ENCODE assay signal across 31 cellular contexts in the genomic region with DNA sequence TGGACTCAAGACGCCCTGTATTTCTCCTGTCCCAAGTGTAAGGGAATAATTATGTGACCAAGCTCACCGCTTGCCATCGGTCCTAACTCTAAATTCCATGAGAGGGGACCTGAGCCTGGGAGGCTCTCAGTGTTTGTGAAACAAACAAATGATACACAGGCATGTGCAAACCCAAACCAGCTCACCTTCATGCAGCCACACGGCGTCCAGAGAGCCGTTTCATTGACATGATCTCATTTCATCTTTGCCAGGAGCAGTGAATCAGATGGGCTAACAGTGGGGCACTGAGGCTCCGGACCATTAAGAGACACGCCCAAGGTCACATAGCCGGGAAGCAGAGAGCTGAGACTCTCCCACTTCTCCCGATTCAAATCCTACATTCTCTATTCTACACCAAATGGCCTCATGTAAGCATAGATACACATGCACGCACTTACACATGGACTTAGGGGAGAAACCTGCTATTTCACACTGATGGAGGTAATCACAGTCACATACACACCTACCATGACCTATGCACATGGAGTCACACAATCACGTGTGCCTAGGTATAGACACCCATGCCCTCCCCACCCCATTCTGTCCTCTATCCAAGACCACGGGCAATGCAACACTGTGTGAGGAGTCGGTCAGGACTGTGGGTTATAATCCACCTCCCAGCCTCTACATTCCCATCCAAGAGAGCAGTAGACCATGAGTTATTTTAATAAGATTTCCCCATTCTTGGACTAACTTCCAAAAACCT. TPM values are rescaled to one million over a fixed set of nuclear protein-coding genes. Genes with fewer than 3 reads are reported as not detected.
DNase-seq lines count a peak whose midpoint lies in the region; FAIRE-seq and TF ChIP-seq lines count a peak whose summit lies in the region.
"Had no signal": no experiment of that assay in that cellular context is flagged by ENCODE, and none has a peak within 500 bp of the region (broad histone marks: within the 10 kb centered on the region; RNA-seq: fewer than 3 reads in every experiment).

No MANE protein-coding gene starts in this region.

- H3K9ac ChIP-seq in neural progenitor cell = no peak overlapping the region
- H3K9ac ChIP-seq: parathyroid adenoma had no signal

- DNase-seq in Calu3 (no peak), mesenteric fat pad (ENCODE audit: low spot score) (peak; percentile 30), activated gamma-delta T cell (lab: John Stamatoyannopoulos, UW) (no peak), H54 (ENCODE audit: insufficient read length, low spot score) (no peak), neural progenitor cell (ENCODE audit: low spot score) (no peak)
- DNase-seq in activated CD4-positive, alpha-beta T cell treated with anti-CD3 and anti-CD28 coated beads, Interleukin-2, amount 50 U/mL, for 48 hours = no peak
- DNase-seq: activated CD4-positive, CD25-positive, alpha-beta regulatory T cell treated with anti-CD3 and anti-CD28 coated beads, Interleukin-2, amount 50 U/mL, for 72 hours; activated CD8-positive, alpha-beta T cell treated with anti-CD3 and anti-CD28 coated beads, Interleukin-2, amount 10 ng/mL, durations not matched to agents 7 days and 5 days; activated naive CD4-positive, alpha-beta T cell; activated T-cell treated with anti-CD3 and anti-CD28 coated beads, Interleukin-2, amount 50 U/mL, for 24 hours; CD4-positive, alpha-beta T cell; cerebellar nuclear complex; DMS79; effector CD8-positive, alpha-beta T cell; gastrocnemius medialis; islet precursor cell; naive thymus-derived CD4-positive, alpha-beta T cell; NCI-H1092 treated with DMSO at 0.1 percent for 48 hours; NCI-H2029; NCI-H345; right lobe of liver; SHP77; stimulated activated CD4-positive, alpha-beta T cell treated with anti-CD3 and anti-CD28 coated beads, Interleukin-15, amount 100 ng/mL, for 24 hours; uterus had no signal

- no peaks in the 10 kb centered on the region for H3K9me3 ChIP-seq in neural progenitor cell (ENCODE audit: low read depth)
- H3K9me3 ChIP-seq: ascending aorta, esophagus muscularis mucosa, gastrocnemius medialis, right lobe of liver, uterus had no signal

- no peaks in the 10 kb centered on the region for H3F3A ChIP-seq in neural progenitor cell (ENCODE audit: low read depth)

- H3K4me2 ChIP-seq in neural progenitor cell = no peak overlapping the region

- H3K27ac ChIP-seq in temporal lobe (ENCODE audit: low read depth, low read length) (peak overlapping the region; percentile 6), neural progenitor cell (no peak overlapping the region)
- H3K27ac ChIP-seq: ascending aorta, esophagus muscularis mucosa, gastrocnemius medialis, parathyroid adenoma, right lobe of liver had no signal

- H3K9me3 Mint-ChIP-seq in Calu3 (ENCODE audit: low read depth, unreplicated experiment) (no peaks in the 10 kb centered on the region), brain (no peaks in the 10 kb centered on the region), neural progenitor cell (no peaks in the 10 kb centered on the region)
- H3K9me3 Mint-ChIP-seq: activated T-cell treated with anti-CD3 and anti-CD28 coated beads, Interleukin-2, amount 50 U/mL, for 24 hours; CD4-positive, alpha-beta T cell had no signal

- H2AFZ ChIP-seq in neural progenitor cell (replicated peaks) = no peak overlapping the region

- H3K4me3 Mint-ChIP-seq in Calu3 (ENCODE audit: low read depth, unreplicated experiment) = peak overlapping the region; percentile 48
- H3K4me3 Mint-ChIP-seq in brain = peak overlapping the region in 1 of 5 experiments; percentile 42
- H3K4me3 Mint-ChIP-seq in neural progenitor cell = no peak overlapping the region
- H3K4me3 Mint-ChIP-seq: activated CD8-positive, alpha-beta T cell treated with anti-CD3 and anti-CD28 coated beads, Interleukin-2, amount 10 ng/mL, durations not matched to agents 7 days and 5 days; activated T-cell treated with anti-CD3 and anti-CD28 coated beads, Interleukin-2, amount 50 U/mL, for 24 hours; CD4-positive, alpha-beta T cell; naive thymus-derived CD4-positive, alpha-beta T cell had no signal

- TF ChIP-seq CTCF in Calu3 (IDR thresholded peaks at IDR 0.05; ENCODE audit: unreplicated experiment) (no peak), brain (conservative IDR thresholded peaks at IDR 0.05) (no peak), neural progenitor cell (IDR thresholded peaks at IDR 0.05) (no peak)

- intact Hi-C loops in Calu3 (cut with micrococcal nuclease; ENCODE audit: unreplicated experiment) = no loop called here

- no peak for TF ChIP-seq POLR2A in H54 (IDR thresholded peaks at IDR 0.05; ENCODE audit: low read depth, low read length)

- no peak for FAIRE-seq in H54 (lab: Jason Lieb, UNC)

- BruUV-seq in Calu3 (replicated peaks; lab: Mats Ljungman, UMichigan) = no TSS peak

- H3K4me3 ChIP-seq in neural progenitor cell = no peak overlapping the region
- H3K4me3 ChIP-seq: ascending aorta, esophagus muscularis mucosa, gastrocnemius medialis, lung, right lobe of liver, uterus had no signal

- H3K27me3 Mint-ChIP-seq in Calu3 (ENCODE audit: unreplicated experiment) = peaks cover 25% of the 10 kb centered on the region
- H3K27me3 Mint-ChIP-seq in brain = peaks cover 10% of the 10 kb centered on the region
- H3K27me3 Mint-ChIP-seq in neural progenitor cell (ENCODE audit: insufficient read depth, low read depth) = peaks cover 11% of the 10 kb centered on the region

- peaks cover 21% of the 10 kb centered on the region for H3K27me3 ChIP-seq in neural progenitor cell
- H3K27me3 ChIP-seq: ascending aorta, right lobe of liver, uterus had no signal

- peaks cover 32% of the 10 kb centered on the region for H3K4me1 Mint-ChIP-seq in Calu3 (ENCODE audit: low read depth, unreplicated experiment)
- H3K4me1 Mint-ChIP-seq in brain = peaks cover 51% of the 10 kb centered on the region
- peaks cover 44% of the 10 kb centered on the region for H3K4me1 Mint-ChIP-seq in neural progenitor cell

- H3K79me2 ChIP-seq in neural progenitor cell (ENCODE audit: low read depth) = no peaks in the 10 kb centered on the region
- H3K79me2 ChIP-seq: parathyroid adenoma had no signal

- H3K36me3 ChIP-seq in neural progenitor cell = no peaks in the 10 kb centered on the region
- H3K36me3 ChIP-seq: ascending aorta, esophagus muscularis mucosa, gastrocnemius medialis, right lobe of liver, uterus had no signal

- peaks cover under 1% of the 10 kb centered on the region for H3K36me3 Mint-ChIP-seq in Calu3 (ENCODE audit: insufficient read depth, unreplicated experiment)
- no peaks in the 10 kb centered on the region for H3K36me3 Mint-ChIP-seq in brain
- no peaks in the 10 kb centered on the region for H3K36me3 Mint-ChIP-seq in neural progenitor cell
- H3K36me3 Mint-ChIP-seq: naive thymus-derived CD4-positive, alpha-beta T cell had no signal

- peaks cover 7% of the 10 kb centered on the region for H3K4me1 ChIP-seq in neural progenitor cell
- H3K4me1 ChIP-seq: ascending aorta, uterus had no signal

- CTCF ChIA-PET in Calu3 (lab: Charles Lee) = interaction anchor here (0.9 to 1.6 kb wide), 4 partner anchors 15 to 33 kb away, joined by 3 to 8 read pairs (median 3); no protein-coding TSS in a partner anchor

- H4K20me1 ChIP-seq in neural progenitor cell (ENCODE audit: low read depth) = no peaks in the 10 kb centered on the region

- H3K27ac Mint-ChIP-seq in Calu3 (ENCODE audit: unreplicated experiment) (peak overlapping the region; percentile 1), brain (peak overlapping the region in 3 of 5 experiments; percentile 24 to 85 (median 74)), neural progenitor cell (no peak overlapping the region)
- H3K27ac Mint-ChIP-seq: activated CD8-positive, alpha-beta T cell treated with anti-CD3 and anti-CD28 coated beads, Interleukin-2, amount 10 ng/mL, durations not matched to agents 7 days and 5 days; CD4-positive, alpha-beta T cell; naive thymus-derived CD4-positive, alpha-beta T cell had no signal

RNA-seq across cellular contexts. Expression of a gene that starts 1.1 kb away (rescaled TPM):
- total RNA-seq in Calu3 (2022) (0.88 and 0.94 TPM in 2 replicates), mesenteric fat pad (not detected), temporal lobe (0.25 TPM), neural progenitor cell (ENCODE audit: low replicate concordance) (not detected in 2 replicates)
- not detected for polyA plus RNA-seq in brain (ENCODE audit: insufficient read depth, low read depth, low replicate concordance)
- total RNA-seq: activated CD8-positive, alpha-beta T cell treated with anti-CD3 and anti-CD28 coated beads, Interleukin-2, amount 10 ng/mL, durations not matched to agents 7 days and 5 days; ascending aorta; CD4-positive, alpha-beta T cell; esophagus muscularis mucosa; gastrocnemius medialis; LHCN-M2; right lobe of liver; uterus had no signal
- polyA plus RNA-seq: naive thymus-derived CD4-positive, alpha-beta T cell had no signal

RNA-seq across cellular contexts. Expression of a gene that starts 51.8 kb away (rescaled TPM):
- 2.6 and 8.7 TPM in 2 replicates for total RNA-seq in Calu3 (2022)
- 1.2 TPM for polyA plus RNA-seq in brain (ENCODE audit: insufficient read depth, low read depth, low replicate concordance)
- total RNA-seq in mesenteric fat pad = 0.29 TPM
- not detected for total RNA-seq in temporal lobe
- total RNA-seq in neural progenitor cell (ENCODE audit: low replicate concordance) = 0.09 and 0.11 TPM in 2 replicates
- total RNA-seq: ascending aorta, gastrocnemius medialis had no signal
